25 cellular contexts compared by ENCODE assay signal in genomic region chr3:166986000-166986399, GRCh38.
"Had no signal": no experiment of that assay in that cellular context is flagged by ENCODE, and none has a peak within 500 bp of the region (broad histone marks: within the 10 kb centered on the region; RNA-seq: fewer than 3 reads in every experiment).

No MANE protein-coding gene starts in this region.

- H3K4me3 Mint-ChIP-seq: activated B cell treated with CpG ODN at 0.5 μM for 24 hours; activated naive CD4-positive, alpha-beta T cell treated with anti-CD3 and anti-CD28 coated beads for 36 hours; activated naive CD8-positive, alpha-beta T cell treated with anti-CD3 and anti-CD28 coated beads, Interleukin-2, amount 10 ng/mL, durations not matched to agents 7 days and 5 days; activated T-cell treated with anti-CD3 and anti-CD28 coated beads, Interleukin-2, amount 50 U/mL, for 72 hours; dendritic cell treated with granulocyte-macrophage colony-stimulating factor and Interleukin-4, amounts not matched to agents 40 ng/mL and 50 ng/mL, for 4 days; natural killer cell had no signal

- H3K27ac Mint-ChIP-seq: activated B cell treated with CpG ODN at 0.5 μM for 24 hours; activated naive CD4-positive, alpha-beta T cell treated with anti-CD3 and anti-CD28 coated beads for 36 hours; activated naive CD8-positive, alpha-beta T cell treated with anti-CD3 and anti-CD28 coated beads, Interleukin-2, amount 10 ng/mL, durations not matched to agents 7 days and 5 days; activated T-cell treated with anti-CD3 and anti-CD28 coated beads, Interleukin-2, amount 50 U/mL, for 72 hours; dendritic cell treated with granulocyte-macrophage colony-stimulating factor and Interleukin-4, amounts not matched to agents 40 ng/mL and 50 ng/mL, for 4 days; natural killer cell had no signal

- H3K36me3 Mint-ChIP-seq: activated naive CD8-positive, alpha-beta T cell treated with anti-CD3 and anti-CD28 coated beads, Interleukin-2, amount 10 ng/mL, durations not matched to agents 7 days and 5 days; natural killer cell had no signal

- H3K4me1 Mint-ChIP-seq: activated B cell treated with CpG ODN at 0.5 μM for 24 hours; activated naive CD8-positive, alpha-beta T cell treated with anti-CD3 and anti-CD28 coated beads, Interleukin-2, amount 10 ng/mL, durations not matched to agents 7 days and 5 days; natural killer cell had no signal

- H3K9me3 Mint-ChIP-seq: activated naive CD4-positive, alpha-beta T cell treated with anti-CD3 and anti-CD28 coated beads for 36 hours; activated T-cell treated with anti-CD3 and anti-CD28 coated beads, Interleukin-2, amount 50 U/mL, for 72 hours; dendritic cell treated with granulocyte-macrophage colony-stimulating factor and Interleukin-4, amounts not matched to agents 40 ng/mL and 50 ng/mL, for 4 days had no signal

- DNase-seq: activated B cell treated with CpG ODN at 0.5 μM for 24 hours; activated CD4-positive, alpha-beta T cell treated with anti-CD3 and anti-CD28 coated beads for 4 hours; activated CD4-positive, alpha-beta T cell treated with anti-CD3 and anti-CD28 coated beads, Interleukin-2, amount 50 U/mL, for 48 hours; activated effector memory CD4-positive, alpha-beta T cell treated with Interleukin-2 at 50 U/mL for 16 hours; activated naive CD4-positive, alpha-beta T cell treated with anti-CD3 and anti-CD28 coated beads for 36 hours; activated naive CD8-positive, alpha-beta T cell treated with anti-CD3 and anti-CD28 coated beads, Interleukin-2, amount 10 ng/mL, durations not matched to agents 7 days and 5 days; activated T-cell treated with anti-CD3 and anti-CD28 coated beads, Interleukin-2, amount 50 U/mL, for 72 hours; amniotic stem cell; body of pancreas; effector CD4-positive, alpha-beta T cell; erythroblast; foreskin fibroblast; lower lobe of right lung; natural killer cell; ovary; spleen; stimulated activated CD4-positive, alpha-beta T cell treated with anti-CD3 and anti-CD28 coated beads, Interleukin-4, amount 100 ng/mL, for 1 hour; stimulated activated naive CD4-positive, alpha-beta T cell; T1000; testis; trophoblast cell; uterus had no signal

- H3K27me3 Mint-ChIP-seq: activated B cell treated with CpG ODN at 0.5 μM for 24 hours; activated naive CD8-positive, alpha-beta T cell treated with anti-CD3 and anti-CD28 coated beads, Interleukin-2, amount 10 ng/mL, durations not matched to agents 7 days and 5 days; dendritic cell treated with granulocyte-macrophage colony-stimulating factor and Interleukin-4, amounts not matched to agents 40 ng/mL and 50 ng/mL, for 4 days had no signal

- H3K4me3 ChIP-seq: body of pancreas, lower lobe of right lung, ovary, prostate gland, spleen, testis, uterus had no signal

- ATAC-seq: activated T-cell treated with anti-CD3 and anti-CD28 coated beads, Interleukin-2, amount 50 U/mL, for 72 hours; body of pancreas; left lobe of liver; lower lobe of right lung; natural killer cell had no signal
